Comparison of ENCODE assay signal across 3 cellular contexts in genomic region chr4:31220921-31221320, GRCh38.
"Had no signal": no experiment of that assay in that cellular context is flagged by ENCODE, and none has a peak within 500 bp of the region (broad histone marks: within the 10 kb centered on the region; RNA-seq: fewer than 3 reads in every experiment).

No MANE protein-coding gene starts in this region.

- DNase-seq: GDM1, GF-D8 had no signal

- H3K4me3 ChIP-seq: GM12878 had no signal
